12 cellular contexts compared by ENCODE assay signal in genomic region chr15:31300981-31301686, GRCh38. TPM values are rescaled to one million over a fixed set of nuclear protein-coding genes. Genes with fewer than 3 reads are reported as not detected.
A peak's percentile ranks its signal among the peaks of the same experiment; 100 is the strongest.
DNase-seq lines count a peak whose midpoint lies in the region; ATAC-seq, FAIRE-seq and TF ChIP-seq lines count a peak whose summit lies in the region.
"Had no signal": no experiment of that assay in that cellular context is flagged by ENCODE, and none has a peak within 500 bp of the region (broad histone marks: within the 10 kb centered on the region; RNA-seq: fewer than 3 reads in every experiment).

No MANE protein-coding gene starts in this region.

- H3K9ac ChIP-seq in Loucy (ENCODE audit: low read depth, low read length, poor library complexity, severe bottlenecking), result peak overlapping the region; percentile 36

- TF ChIP-seq POLR2A in GM12891 (IDR thresholded peaks at IDR 0.05; ENCODE audit: low read depth, low read length), result no peak

- no peaks in the 10 kb centered on the region for H3K79me2 ChIP-seq in Loucy (ENCODE audit: insufficient read depth, low read length)

- H3K4me1 ChIP-seq in Loucy (ENCODE audit: insufficient read depth, low read length, poor library complexity, severe bottlenecking), result peaks cover 23% of the 10 kb centered on the region

- H3K36me3 Mint-ChIP-seq in progenitor cell of endocrine pancreas (ENCODE audit: insufficient read depth) (no peaks in the 10 kb centered on the region), immature natural killer cell (no peaks in the 10 kb centered on the region)
- H3K36me3 Mint-ChIP-seq in T-helper 2 cell treated with Interferon-gamma antibody and Interleukin-4, amounts not matched to agents 5 μg/mL and 100 μg/mL, for 36 hours (ENCODE audit: low read depth), result no peaks in the 10 kb centered on the region

- ATAC-seq in GM18517 (IDR thresholded peaks at IDR 0.05; ENCODE audit: unreplicated experiment), result no peak

- DNase-seq in GM12891 (ENCODE audit: insufficient read length, low spot score) (no peak), ecto neural progenitor cell (ENCODE audit: low spot score) (peak; percentile 50), progenitor cell of endocrine pancreas (ENCODE audit: low spot score, unreplicated experiment) (no peak), immature natural killer cell (no peak), NCI-H774 (lab: John Stamatoyannopoulos, UW) (no peak)
- DNase-seq in T-helper 2 cell treated with Interferon-gamma antibody and Interleukin-4, amounts not matched to agents 5 μg/mL and 100 μg/mL, for 36 hours (ENCODE audit: low spot score), result no peak
- DNase-seq: esophagus squamous epithelium; NCI-H1694 treated with DMSO at 0.1 percent for 48 hours; stimulated activated naive CD4-positive, alpha-beta T cell had no signal

- H3K27me3 Mint-ChIP-seq in progenitor cell of endocrine pancreas, result peaks cover 19% of the 10 kb centered on the region
- peaks cover 0 to 4% (median 3%) of the 10 kb centered on the region in 3 donors for H3K27me3 Mint-ChIP-seq in immature natural killer cell (ENCODE audit: low read depth in 3 of 3)
- H3K27me3 Mint-ChIP-seq in T-helper 2 cell treated with Interferon-gamma antibody and Interleukin-4, amounts not matched to agents 5 μg/mL and 100 μg/mL, for 36 hours (ENCODE audit: low read depth), result peaks cover 6% of the 10 kb centered on the region

- H3K9me3 ChIP-seq in Loucy (ENCODE audit: insufficient read depth, low read depth, low read length), result no peaks in the 10 kb centered on the region
- H3K9me3 ChIP-seq: esophagus squamous epithelium had no signal

- peak overlapping the region; percentile 49 for H3K4me2 ChIP-seq in Loucy (ENCODE audit: low read depth, low read length, poor library complexity, severe bottlenecking)

- no peaks in the 10 kb centered on the region for H3K36me3 ChIP-seq in Loucy (ENCODE audit: insufficient read depth, low read length)
- H3K36me3 ChIP-seq: esophagus squamous epithelium had no signal

- H3K4me1 Mint-ChIP-seq in progenitor cell of endocrine pancreas (ENCODE audit: low read depth) (peaks cover 22% of the 10 kb centered on the region), immature natural killer cell (peaks cover 0 to 1% of the 10 kb centered on the region in 2 donors)
- peaks cover 22% of the 10 kb centered on the region for H3K4me1 Mint-ChIP-seq in T-helper 2 cell treated with Interferon-gamma antibody and Interleukin-4, amounts not matched to agents 5 μg/mL and 100 μg/mL, for 36 hours (ENCODE audit: low read depth)

- TF ChIP-seq CTCF in Loucy (conservative IDR thresholded peaks at IDR 0.05; ENCODE audit: low read length), result no peak
- TF ChIP-seq CTCF in progenitor cell of endocrine pancreas (IDR thresholded peaks at IDR 0.05; ENCODE audit: unreplicated experiment), result no peak

- no peaks in the 10 kb centered on the region for H3K9me3 Mint-ChIP-seq in progenitor cell of endocrine pancreas (ENCODE audit: low read depth)
- H3K9me3 Mint-ChIP-seq in immature natural killer cell, result no peaks in the 10 kb centered on the region
- no peaks in the 10 kb centered on the region for H3K9me3 Mint-ChIP-seq in T-helper 2 cell treated with Interferon-gamma antibody and Interleukin-4, amounts not matched to agents 5 μg/mL and 100 μg/mL, for 36 hours
- H3K9me3 Mint-ChIP-seq: activated T-helper 1 cell treated with anti-CD3 and anti-CD28 coated beads, Interleukin-12 subunit alpha, Interleukin-12 subunit beta, Interleukin-2, Interleukin-4 antibody, amounts not matched to agents 30 ng/mL and 10 ng/mL and 1 ng/mL, durations not matched to agents 14 hours and 24 hours and 36 hours had no signal

- H4K20me1 ChIP-seq in Loucy (ENCODE audit: insufficient read depth, low read length, poor library complexity, severe bottlenecking), result no peaks in the 10 kb centered on the region

- H3K4me3 Mint-ChIP-seq in progenitor cell of endocrine pancreas (ENCODE audit: low read depth), result no peak overlapping the region
- H3K4me3 Mint-ChIP-seq in immature natural killer cell, result no peak overlapping the region
- no peak overlapping the region for H3K4me3 Mint-ChIP-seq in T-helper 2 cell treated with Interferon-gamma antibody and Interleukin-4, amounts not matched to agents 5 μg/mL and 100 μg/mL, for 36 hours
- H3K4me3 Mint-ChIP-seq: activated T-helper 1 cell treated with anti-CD3 and anti-CD28 coated beads, Interleukin-12 subunit alpha, Interleukin-12 subunit beta, Interleukin-2, Interleukin-4 antibody, amounts not matched to agents 30 ng/mL and 10 ng/mL and 1 ng/mL, durations not matched to agents 14 hours and 24 hours and 36 hours had no signal

- H3K4me3 ChIP-seq in Loucy (ENCODE audit: low read length, poor library complexity, severe bottlenecking), result no peak overlapping the region
- H3K4me3 ChIP-seq: esophagus squamous epithelium had no signal

- peak; percentile 50 for FAIRE-seq in GM12891 (lab: Jason Lieb, UNC)

- no peak overlapping the region for H2AFZ ChIP-seq in Loucy (ENCODE audit: low read length)

- H3K9me2 ChIP-seq in Loucy (replicated peaks; ENCODE audit: low read depth, low read length), result no peaks in the 10 kb centered on the region

- H3K27me3 ChIP-seq in Loucy (ENCODE audit: insufficient read depth, low read length, poor library complexity, severe bottlenecking), result no peaks in the 10 kb centered on the region
- H3K27me3 ChIP-seq: esophagus squamous epithelium had no signal

- H3K27ac Mint-ChIP-seq in progenitor cell of endocrine pancreas, result peak overlapping the region; percentile 37
- no peak overlapping the region for H3K27ac Mint-ChIP-seq in immature natural killer cell
- no peak overlapping the region for H3K27ac Mint-ChIP-seq in T-helper 2 cell treated with Interferon-gamma antibody and Interleukin-4, amounts not matched to agents 5 μg/mL and 100 μg/mL, for 36 hours
- H3K27ac Mint-ChIP-seq: activated T-helper 1 cell treated with anti-CD3 and anti-CD28 coated beads, Interleukin-12 subunit alpha, Interleukin-12 subunit beta, Interleukin-2, Interleukin-4 antibody, amounts not matched to agents 30 ng/mL and 10 ng/mL and 1 ng/mL, durations not matched to agents 14 hours and 24 hours and 36 hours had no signal

- no peaks in the 10 kb centered on the region for H3F3A ChIP-seq in Loucy (ENCODE audit: low read depth)

TF ChIP-seq in GM12891, 5 proteins besides CTCF, POLR2A, EP300 and RAD21:
- TF ChIP-seq POLR2AphosphoS5 (IDR thresholded peaks at IDR 0.05; ENCODE audit: low read depth, low read length), result no peak
- TF ChIP-seq POU2F2 (IDR thresholded peaks at IDR 0.05; ENCODE audit: low read depth, low read length), result no peak
- no peak for TF ChIP-seq TAF1 (IDR thresholded peaks at IDR 0.05; ENCODE audit: low read depth, low read length)
- no peak for TF ChIP-seq SPI1 (IDR thresholded peaks at IDR 0.05; ENCODE audit: low read depth, low read length)
- TF ChIP-seq PAX5 (IDR thresholded peaks at IDR 0.05; ENCODE audit: insufficient read depth, low read length, severe bottlenecking), result no peak

RNA-seq across cellular contexts. Expression of gene KLF13, which starts 25.5 kb away (rescaled TPM):
- polyA plus RNA-seq in GM12891 (2012; ENCODE audit: low read depth, missing spikeins), result 47.3 TPM
- 26.9 and 34.0 TPM in 2 replicates for total RNA-seq in progenitor cell of endocrine pancreas
- polyA plus RNA-seq in immature natural killer cell, result 10 to 100 TPM; 24.7 to 89.9 (median 47.2) TPM
